In the genomic region with DNA sequence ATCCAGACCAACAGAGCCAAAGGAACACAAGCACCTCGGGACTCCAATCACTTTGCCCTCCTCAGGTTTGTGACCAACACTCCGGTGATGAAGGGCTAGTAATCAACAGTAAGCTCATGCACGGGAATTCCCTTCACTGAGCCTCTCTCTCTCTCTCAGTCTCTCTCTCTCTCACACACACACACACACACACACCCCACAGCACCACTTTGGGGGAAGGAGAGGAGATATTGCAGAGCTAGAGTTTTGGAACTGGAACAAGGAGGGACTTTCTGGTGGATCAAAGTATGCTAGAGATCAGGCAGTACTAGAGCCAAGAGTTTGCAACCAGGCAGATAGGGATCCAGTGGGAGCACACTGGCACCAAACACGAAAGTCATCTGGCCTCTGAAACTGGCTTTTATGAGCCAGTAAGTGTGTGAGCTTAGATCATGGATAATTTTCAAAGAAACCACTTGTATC, we compare ENCODE assay signal across 9 cellular contexts.
DNase-seq lines count a peak whose midpoint lies in the region; ATAC-seq and TF ChIP-seq lines count a peak whose summit lies in the region.
"Had no signal": no experiment of that assay in that cellular context is flagged by ENCODE, and none has a peak within 500 bp of the region (broad histone marks: within the 10 kb centered on the region; RNA-seq: fewer than 3 reads in every experiment).

No MANE protein-coding gene starts in this region.

- DNase-seq in T-helper 22 cell (ENCODE audit: low read depth), result peak; percentile 40
- DNase-seq in effector CD4-positive, alpha-beta T cell, result peak; percentile 28
- DNase-seq in stimulated activated naive CD4-positive, alpha-beta T cell treated with Interleukin-2 at 50 U/mL for 16 hours (lab: John Stamatoyannopoulos, UW), result peak; percentile 17
- DNase-seq in AG08396 (ENCODE audit: low spot score), result no peak
- DNase-seq in glutamatergic neuron, result no peak
- no peak for DNase-seq in sigmoid colon
- DNase-seq: NCI-H1930, OCI-M1 had no signal

- intact Hi-C loops in sigmoid colon (cut with DNase I), result loop anchor here (5.0 kb wide), 1 partner anchor 35 kb away; no protein-coding TSS in a partner anchor

- H3K4me1 ChIP-seq in sigmoid colon, result peaks cover 0 to 65% (median 43%) of the 10 kb centered on the region in 4 donors

- no peak for TF ChIP-seq EP300 in sigmoid colon (IDR thresholded peaks at IDR 0.05)

- H3K27me3 Mint-ChIP-seq in glutamatergic neuron (ENCODE audit: unreplicated experiment), result peaks cover 2% of the 10 kb centered on the region

- peak; percentile 31 for ATAC-seq in GM18868 (IDR thresholded peaks at IDR 0.05; ENCODE audit: unreplicated experiment)

- peak overlapping the region in 1 of 4 donors; percentile 28 for H3K27ac ChIP-seq in sigmoid colon

- TF ChIP-seq CTCF in glutamatergic neuron (IDR thresholded peaks at IDR 0.05; ENCODE audit: partially characterized antibody, unreplicated experiment) (no peak), sigmoid colon (IDR thresholded peaks at IDR 0.05) (no peak)

- no peaks in the 10 kb centered on the region for H3K36me3 Mint-ChIP-seq in glutamatergic neuron (ENCODE audit: unreplicated experiment)

- H3K4me1 Mint-ChIP-seq in glutamatergic neuron (ENCODE audit: low read depth, unreplicated experiment), result peaks cover 10% of the 10 kb centered on the region

- H3K9me3 Mint-ChIP-seq in glutamatergic neuron (ENCODE audit: unreplicated experiment), result no peaks in the 10 kb centered on the region

- TF ChIP-seq POLR2A in sigmoid colon (IDR thresholded peaks at IDR 0.05), result no peak

- H3K36me3 ChIP-seq in sigmoid colon, result no peaks in the 10 kb centered on the region

- H3K4me3 ChIP-seq in sigmoid colon, result no peak overlapping the region

- H3K4me3 Mint-ChIP-seq in glutamatergic neuron (ENCODE audit: unreplicated experiment), result no peak overlapping the region

- H3K27me3 ChIP-seq in sigmoid colon, result no peaks in the 10 kb centered on the region

- 65 to 93% methylated on average over 4 of the region's 4 CpGs for WGBS in sigmoid colon, 2 donors

- no peaks in the 10 kb centered on the region for H3K9me3 ChIP-seq in sigmoid colon

- no peak overlapping the region for H3K27ac Mint-ChIP-seq in glutamatergic neuron (ENCODE audit: unreplicated experiment)

Comparison
In these comparisons a context has a peak if more than half of its experiments do, and no peak if none do; other contexts are left out.
1. DNase-seq: peak in T-helper 22 cell (single experiment), effector CD4-positive, alpha-beta T cell (single experiment) and stimulated activated naive CD4-positive, alpha-beta T cell treated with Interleukin-2 at 50 U/mL for 16 hours (single experiment); none in AG08396 (single experiment), glutamatergic neuron (single experiment) and sigmoid colon (single experiment).